1 cellular context compared by ENCODE assay signal in genomic region chr16:57830890-57831484, GRCh38.
TF ChIP-seq lines count a peak whose summit lies in the region.

No MANE protein-coding gene starts in this region.

TF ChIP-seq in WTC11, 78 proteins besides CTCF, POLR2A, EP300 and RAD21 (continued from another document):
- TF ChIP-seq TCF7 (CRISPR knock-in tag; IDR thresholded peaks at IDR 0.05; ENCODE audit: low read depth) = no peak
- TF ChIP-seq ZBTB43 (CRISPR knock-in tag; IDR thresholded peaks at IDR 0.05) = no peak
